Comparison of ENCODE assay signal across 17 cellular contexts in genomic region chr2:98663521-98664090, GRCh38. TPM values are rescaled to one million over a fixed set of nuclear protein-coding genes. Genes with fewer than 3 reads are reported as not detected.
DNase-seq lines count a peak whose midpoint lies in the region; ATAC-seq and TF ChIP-seq lines count a peak whose summit lies in the region.
"Had no signal": no experiment of that assay in that cellular context is flagged by ENCODE, and none has a peak within 500 bp of the region (broad histone marks: within the 10 kb centered on the region; RNA-seq: fewer than 3 reads in every experiment).

No MANE protein-coding gene starts in this region.

- H3K4ac ChIP-seq in H9 (ENCODE audit: low read depth, low read length) = no peak overlapping the region

- H3K27me3 Mint-ChIP-seq in activated naive CD8-positive, alpha-beta T cell treated with anti-CD3 and anti-CD28 coated beads, Interleukin-2, amount 50 U/mL, for 24 hours = no peaks in the 10 kb centered on the region
- H3K27me3 Mint-ChIP-seq in H9 (ENCODE audit: low read depth) = no peaks in the 10 kb centered on the region

- peaks cover 12% of the 10 kb centered on the region; the same call in 1 of the 2 replicates for H3K4me1 ChIP-seq in DND-41 (ENCODE audit: insufficient read depth, low read length)
- no peaks in the 10 kb centered on the region for H3K4me1 ChIP-seq in Peyer's patch
- peaks cover 29 to 35% of the 10 kb centered on the region in 2 experiments for H3K4me1 ChIP-seq in neutrophil (ENCODE audit: control insufficient read depth in 1 of 2, insufficient read depth in 1 of 2, low read depth in 1 of 2, low read length in 1 of 2)
- H3K4me1 ChIP-seq in H9 (ENCODE audit: insufficient read depth, low read length) = no peaks in the 10 kb centered on the region
- H3K4me1 ChIP-seq: colonic mucosa, psoas muscle, uterus had no signal

- no peak overlapping the region for H4K91ac ChIP-seq in H9 (ENCODE audit: insufficient read length, low read depth, low read length)

- H4K8ac ChIP-seq in H9 (replicated peaks; ENCODE audit: insufficient read length, low read depth, low read length) = no peak overlapping the region

- H2BK15ac ChIP-seq in H9 (ENCODE audit: low read depth, low read length) = no peak overlapping the region

- no peak overlapping the region for H2BK5ac ChIP-seq in H9 (ENCODE audit: insufficient read length, low read length)

- WGBS in H9 (ENCODE audit: extremely low coverage, insufficient read length, low lambda C conversion rate) = no CpG with 5 or more reads among the region's 12 CpGs

- TF ChIP-seq CTCF in DND-41 (IDR thresholded peaks at IDR 0.05; ENCODE audit: borderline replicate concordance, extremely low read depth, low read length, poor library complexity, severe bottlenecking) (no peak), Peyer's patch (IDR thresholded peaks at IDR 0.05) (no peak), neutrophil (IDR thresholded peaks at IDR 0.05) (no peak), H9 (conservative IDR thresholded peaks at IDR 0.05) (no peak)

- peaks cover 4% of the 10 kb centered on the region; the same call in 1 of the 2 replicates for H4K20me1 ChIP-seq in DND-41 (ENCODE audit: insufficient read depth, low read length)
- H4K20me1 ChIP-seq in H9 (ENCODE audit: control insufficient read depth, insufficient read depth, insufficient read length) = no peaks in the 10 kb centered on the region

- H3K4me3 Mint-ChIP-seq in activated naive CD8-positive, alpha-beta T cell treated with anti-CD3 and anti-CD28 coated beads, Interleukin-2, amount 50 U/mL, for 24 hours = peak overlapping the region; percentile 80
- H3K4me3 Mint-ChIP-seq in H9 = no peak overlapping the region

- H3K27ac ChIP-seq in DND-41 (ENCODE audit: low read length) (peak overlapping the region; percentile 41), Peyer's patch (peak overlapping the region; percentile 29 to 68 (median 63)), neutrophil (peak overlapping the region; percentile 78), H9 (ENCODE audit: insufficient read length, low read depth, low read length) (no peak overlapping the region)
- H3K27ac ChIP-seq: C4-2B, colonic mucosa, psoas muscle, uterus had no signal

- H2BK120ac ChIP-seq in H9 (ENCODE audit: low read depth, low read length, poor library complexity, severe bottlenecking) = no peak overlapping the region

- no peaks in the 10 kb centered on the region for H3K23me2 ChIP-seq in H9 (ENCODE audit: insufficient read length, low read depth, low read length, poor library complexity, severe bottlenecking)

- no peak overlapping the region for H2AK5ac ChIP-seq in H9 (ENCODE audit: insufficient read length, low read length)

- no peak overlapping the region for H3K56ac ChIP-seq in H9 (ENCODE audit: insufficient read length, low read depth, low read length)

- no peak overlapping the region for H3K4me3 ChIP-seq in DND-41 (ENCODE audit: low read depth in 1 of 2, low read length in 2 of 2)
- no peak overlapping the region for H3K4me3 ChIP-seq in Peyer's patch
- no peak overlapping the region for H3K4me3 ChIP-seq in neutrophil (ENCODE audit: low read depth in 1 of 2, low read length in 1 of 2)
- H3K4me3 ChIP-seq: colonic mucosa, heart left ventricle, psoas muscle, uterus had no signal

- no peak overlapping the region for H3K23ac ChIP-seq in H9 (ENCODE audit: insufficient read length, low read depth, low read length)

- H3K36me3 ChIP-seq in DND-41 (ENCODE audit: insufficient read depth, low read length) (peaks cover 66% of the 10 kb centered on the region), Peyer's patch (peaks cover 0 to 31% (median 0%) of the 10 kb centered on the region in 3 donors), neutrophil (no peaks in the 10 kb centered on the region)
- H3K36me3 ChIP-seq: colonic mucosa, uterus had no signal

- no peak overlapping the region for H2BK20ac ChIP-seq in H9 (ENCODE audit: low read depth, low read length, poor library complexity, severe bottlenecking)

- H3K27me3 ChIP-seq in DND-41 (ENCODE audit: insufficient read depth, low read length, poor library complexity) (no peaks in the 10 kb centered on the region), Peyer's patch (no peaks in the 10 kb centered on the region), neutrophil (no peaks in the 10 kb centered on the region), H9 (ENCODE audit: insufficient read depth, low read length) (no peaks in the 10 kb centered on the region)
- H3K27me3 ChIP-seq: colonic mucosa, heart left ventricle, uterus had no signal

- H3K9me3 Mint-ChIP-seq in activated naive CD8-positive, alpha-beta T cell treated with anti-CD3 and anti-CD28 coated beads, Interleukin-2, amount 50 U/mL, for 24 hours = peaks cover 25% of the 10 kb centered on the region
- H3K9me3 Mint-ChIP-seq in H9 = peaks cover 3 to 15% of the 10 kb centered on the region in 2 experiments; a peak in 4 of 5 replicates

- H3K9ac ChIP-seq in DND-41 (ENCODE audit: low read depth, low read length) (no peak overlapping the region), H9 (ENCODE audit: extremely low read depth, insufficient read length, low read length) (no peak overlapping the region)

- peaks cover 44% of the 10 kb centered on the region for H3K36me3 Mint-ChIP-seq in activated naive CD8-positive, alpha-beta T cell treated with anti-CD3 and anti-CD28 coated beads, Interleukin-2, amount 50 U/mL, for 24 hours (ENCODE audit: low read depth)
- H3K36me3 Mint-ChIP-seq in H9 (ENCODE audit: insufficient read depth in 1 of 3, low read depth in 3 of 3) = peaks cover 0 to 10% (median 3%) of the 10 kb centered on the region in 3 experiments; a peak in 4 of 7 replicates

- no peak overlapping the region for H2BK12ac ChIP-seq in H9 (ENCODE audit: insufficient read length, low read depth, low read length)

- H3T11ph ChIP-seq in H9 (ENCODE audit: low read length) = no peak overlapping the region

- H3K4me2 ChIP-seq in DND-41 (ENCODE audit: insufficient read depth, low read length) (no peak overlapping the region), H9 (ENCODE audit: insufficient read depth, insufficient read length, low read length) (no peak overlapping the region)

- H3K79me1 ChIP-seq in H9 (ENCODE audit: insufficient read depth, low read depth, low read length, poor library complexity, severe bottlenecking) = no peaks in the 10 kb centered on the region

- peaks cover 68% of the 10 kb centered on the region for H3K4me1 Mint-ChIP-seq in activated naive CD8-positive, alpha-beta T cell treated with anti-CD3 and anti-CD28 coated beads, Interleukin-2, amount 50 U/mL, for 24 hours
- no peaks in the 10 kb centered on the region for H3K4me1 Mint-ChIP-seq in H9

- no peak overlapping the region for H3K18ac ChIP-seq in H9 (ENCODE audit: insufficient read length, low read depth, low read length)

- H3K9me3 ChIP-seq in DND-41 (ENCODE audit: insufficient read depth, low read length, severe bottlenecking) = peaks cover 3% of the 10 kb centered on the region
- no peaks in the 10 kb centered on the region for H3K9me3 ChIP-seq in Peyer's patch
- no peaks in the 10 kb centered on the region for H3K9me3 ChIP-seq in neutrophil
- H3K9me3 ChIP-seq in H9 (ENCODE audit: control insufficient read depth, low read depth, low read length) = no peaks in the 10 kb centered on the region
- H3K9me3 ChIP-seq: colonic mucosa, psoas muscle, uterus had no signal

- no peak for TF ChIP-seq POLR2A in Peyer's patch (IDR thresholded peaks at IDR 0.05)

- DNase-seq in DND-41 = no peak
- DNase-seq in Peyer's patch = no peak
- DNase-seq in activated naive CD8-positive, alpha-beta T cell treated with anti-CD3 and anti-CD28 coated beads, Interleukin-2, amount 50 U/mL, for 24 hours = no peak
- DNase-seq in T-helper 9 cell = no peak
- DNase-seq in H9 = no peak
- DNase-seq: amniotic stem cell, colonic mucosa, heart left ventricle, IMR-90, kidney, NCI-H446 treated with DMSO at 0.1 percent for 48 hours, psoas muscle, SW 1271, uterus had no signal

- H4K5ac ChIP-seq in H9 (ENCODE audit: insufficient read length, low read depth, low read length) = no peak overlapping the region

- peaks cover 26% of the 10 kb centered on the region for H3K79me2 ChIP-seq in DND-41 (ENCODE audit: insufficient read depth, low read length)
- no peaks in the 10 kb centered on the region for H3K79me2 ChIP-seq in H9 (ENCODE audit: insufficient read depth, low read length)

- ATAC-seq in DND-41 (ENCODE audit: insufficient read depth, low read depth) (peak; percentile 64), GM19328 (IDR thresholded peaks at IDR 0.05; ENCODE audit: unreplicated experiment) (no peak)
- ATAC-seq in activated naive CD8-positive, alpha-beta T cell treated with anti-CD3 and anti-CD28 coated beads, Interleukin-2, amount 50 U/mL, for 24 hours = peak; percentile 52
- ATAC-seq: heart left ventricle, psoas muscle had no signal

- H3K14ac ChIP-seq in H9 (ENCODE audit: insufficient read depth, low read length) = no peak overlapping the region

- H3K27ac Mint-ChIP-seq in activated naive CD8-positive, alpha-beta T cell treated with anti-CD3 and anti-CD28 coated beads, Interleukin-2, amount 50 U/mL, for 24 hours = peak overlapping the region; percentile 90
- no peak overlapping the region for H3K27ac Mint-ChIP-seq in H9

- no peak overlapping the region for H2AFZ ChIP-seq in DND-41 (ENCODE audit: low read depth, low read length)
- H2AFZ ChIP-seq in H9 (ENCODE audit: low read length) = no peak overlapping the region

RNA-seq across cellular contexts. Expression of gene UNC50, which starts 55.2 kb away (rescaled TPM):
- 10 to 100 TPM; 31.1 to 51.7 (median 35.0) TPM for total RNA-seq in Peyer's patch
- 35.4 and 35.6 TPM in 2 replicates for total RNA-seq in H9 (2021)

RNA-seq across cellular contexts. Expression of gene COA5, which starts 55.3 kb away (rescaled TPM):
- total RNA-seq in Peyer's patch (10 to 100 TPM; 18.4 to 32.7 (median 27.2) TPM), H9 (2021) (23.6 and 24.5 TPM in 2 replicates)
